Comparison of ENCODE assay signal across 1 cellular context in genomic region chrX:13747836-13748235, GRCh38.
TF ChIP-seq lines count a peak whose summit lies in the region.

No MANE protein-coding gene starts in this region.

TF ChIP-seq in A549, 52 proteins besides CTCF, POLR2A, EP300 and RAD21:
- TF ChIP-seq SMC3 (IDR thresholded peaks at IDR 0.05) (peak; percentile 34; the same call in 2 of the 3 replicates), RNF2 (IDR thresholded peaks at IDR 0.05; ENCODE audit: borderline replicate concordance, low read depth) (no peak)
